ENCODE assay signal across 9 cellular contexts in genomic region chr5:119439140-119439625, GRCh38. TPM values are rescaled to one million over a fixed set of nuclear protein-coding genes. Genes with fewer than 3 reads are reported as not detected.
DNase-seq lines count a peak whose midpoint lies in the region; ATAC-seq and TF ChIP-seq lines count a peak whose summit lies in the region.
"Had no signal": no experiment of that assay in that cellular context is flagged by ENCODE, and none has a peak within 500 bp of the region (broad histone marks: within the 10 kb centered on the region; RNA-seq: fewer than 3 reads in every experiment).

No MANE protein-coding gene starts in this region.

- H3K9ac ChIP-seq in mucosa of stomach (ENCODE audit: low read length): peak overlapping the region; percentile 45

- no peak overlapping the region for H3K27ac ChIP-seq in gastrocnemius medialis
- H3K27ac ChIP-seq in ascending aorta: no peak overlapping the region
- no peak overlapping the region for H3K27ac ChIP-seq in esophagus squamous epithelium

- H3K27ac Mint-ChIP-seq in Calu3 (ENCODE audit: unreplicated experiment): peak overlapping the region; percentile 3

- peaks cover 9% of the 10 kb centered on the region for H3K4me1 ChIP-seq in mucosa of stomach (ENCODE audit: control insufficient read depth, insufficient read depth, low read length)
- no peaks in the 10 kb centered on the region for H3K4me1 ChIP-seq in gastrocnemius medialis
- no peaks in the 10 kb centered on the region for H3K4me1 ChIP-seq in ascending aorta
- peaks cover 0 to 11% (median 0%) of the 10 kb centered on the region in 3 donors for H3K4me1 ChIP-seq in esophagus squamous epithelium

- intact Hi-C loops in Calu3 (cut with micrococcal nuclease; ENCODE audit: unreplicated experiment) (no loop called here), gastrocnemius medialis (cut with DNase I; ENCODE audit: low total_unique reads) (no loop called here), ascending aorta (cut with DNase I) (no loop called here), esophagus squamous epithelium (cut with DNase I) (no loop called here)

- in situ Hi-C loops in gastrocnemius medialis (cut with MboI; ENCODE audit: low sequenced_read_pairs in 4 of 4): no loop called here

- BruUV-seq in Calu3 (replicated peaks; lab: Mats Ljungman, UMichigan): no TSS peak

- H3K36me3 ChIP-seq in mucosa of stomach (ENCODE audit: control insufficient read depth, insufficient read depth, low read length) (no peaks in the 10 kb centered on the region), gastrocnemius medialis (no peaks in the 10 kb centered on the region), ascending aorta (no peaks in the 10 kb centered on the region), esophagus squamous epithelium (no peaks in the 10 kb centered on the region)

- no peaks in the 10 kb centered on the region for H3K27me3 ChIP-seq in mucosa of stomach (ENCODE audit: control insufficient read depth, insufficient read depth, low read length)
- no peaks in the 10 kb centered on the region for H3K27me3 ChIP-seq in gastrocnemius medialis
- no peaks in the 10 kb centered on the region for H3K27me3 ChIP-seq in ascending aorta
- peaks cover 0 to 4% (median 0%) of the 10 kb centered on the region in 4 donors for H3K27me3 ChIP-seq in esophagus squamous epithelium

- H3K4me1 Mint-ChIP-seq in Calu3 (ENCODE audit: low read depth, unreplicated experiment): peaks cover 32% of the 10 kb centered on the region

- no peaks in the 10 kb centered on the region for H3K27me3 Mint-ChIP-seq in Calu3 (ENCODE audit: unreplicated experiment)

- H3K4me3 ChIP-seq in mucosa of stomach (ENCODE audit: low read length): no peak overlapping the region
- no peak overlapping the region for H3K4me3 ChIP-seq in gastrocnemius medialis
- no peak overlapping the region for H3K4me3 ChIP-seq in ascending aorta
- peak overlapping the region in 2 of 4 donors; percentile 25 to 28 for H3K4me3 ChIP-seq in esophagus squamous epithelium

- WGBS in esophagus squamous epithelium, 2 donors: 58 to 59% methylated on average over 7 to 8 of the region's 8 CpGs

- TF ChIP-seq POLR2A in gastrocnemius medialis (IDR thresholded peaks at IDR 0.05) (no peak), esophagus squamous epithelium (IDR thresholded peaks at IDR 0.05) (no peak)

- peaks cover 8% of the 10 kb centered on the region for H3K36me3 Mint-ChIP-seq in Calu3 (ENCODE audit: insufficient read depth, unreplicated experiment)

- ATAC-seq in HG03103 (IDR thresholded peaks at IDR 0.05; ENCODE audit: low read depth, unreplicated experiment) (peak; percentile 44), gastrocnemius medialis (no peak), GM18858 (IDR thresholded peaks at IDR 0.05; ENCODE audit: unreplicated experiment) (no peak)

- CTCF ChIA-PET in Calu3 (lab: Charles Lee): interaction anchor here (1.1 kb wide), 2 partner anchors 20 to 171 kb away, joined by 4 read pairs; no protein-coding TSS in a partner anchor

- peaks cover 11% of the 10 kb centered on the region for H3K9me3 Mint-ChIP-seq in Calu3 (ENCODE audit: low read depth, unreplicated experiment)

- no peaks in the 10 kb centered on the region for H3K9me3 ChIP-seq in mucosa of stomach (ENCODE audit: control insufficient read depth, low read length)
- H3K9me3 ChIP-seq in gastrocnemius medialis: no peaks in the 10 kb centered on the region
- no peaks in the 10 kb centered on the region for H3K9me3 ChIP-seq in ascending aorta
- H3K9me3 ChIP-seq in esophagus squamous epithelium: no peaks in the 10 kb centered on the region

- TF ChIP-seq CTCF in Calu3 (IDR thresholded peaks at IDR 0.05; ENCODE audit: unreplicated experiment) (no peak), gastrocnemius medialis (IDR thresholded peaks at IDR 0.05 in 4 of 5, conservative IDR thresholded peaks at IDR 0.05 in 1 of 5) (no peak), ascending aorta (IDR thresholded peaks at IDR 0.05) (no peak), esophagus squamous epithelium (IDR thresholded peaks at IDR 0.05) (no peak)

- DNase-seq in Calu3 (peak; percentile 69), gastrocnemius medialis (no peak), ascending aorta (ENCODE audit: low spot score in 2 of 2) (no peak), esophagus squamous epithelium (lab: John Stamatoyannopoulos, UW) (no peak)
- DNase-seq in activated naive CD4-positive, alpha-beta T cell treated with anti-CD3 and anti-CD28 coated beads, Interleukin-2, amount 50 U/mL, for 16 hours: peak; percentile 32
- DNase-seq: NK-92 treated with Interleukin-12 subunit alpha and Interleukin-12 subunit beta, amount 100 ng/mL, for 24 hours had no signal

- H3K4me3 Mint-ChIP-seq in Calu3 (ENCODE audit: low read depth, unreplicated experiment): peak overlapping the region; percentile 55

RNA-seq across cellular contexts. Expression of gene HSD17B4, which starts 13.1 kb away (rescaled TPM):
- total RNA-seq in Calu3 (2022): 246 and 265 TPM in 2 replicates
- total RNA-seq in gastrocnemius medialis: 100 to 1,000 TPM in 1 of 4 donors, 10 to 100 TPM in 3; 60.9 to 200 (median 83.1) TPM
- 65.0 TPM for total RNA-seq in ascending aorta
- 100 to 1,000 TPM; 108 to 216 (median 141) TPM for total RNA-seq in esophagus squamous epithelium

Comparison
In these comparisons a context has a peak if more than half of its experiments do, and no peak if none do; other contexts are left out.
1. DNase-seq: peak in Calu3 (single experiment) and activated naive CD4-positive, alpha-beta T cell treated with anti-CD3 and anti-CD28 coated beads, Interleukin-2, amount 50 U/mL, for 16 hours (single experiment); none in gastrocnemius medialis (0 of 2), ascending aorta (0 of 2) and esophagus squamous epithelium (single experiment).